ENCODE assay signal across 1 cellular context in genomic region chr3:187750041-187750512, GRCh38.
TF ChIP-seq lines count a peak whose summit lies in the region.

No MANE protein-coding gene starts in this region.

TF ChIP-seq in IMR-90, 13 proteins besides CTCF, POLR2A, EP300 and RAD21:
- TF ChIP-seq CHD1 (IDR thresholded peaks at IDR 0.05; ENCODE audit: low read depth, low read length) (no peak), MAFK (IDR thresholded peaks at IDR 0.05; ENCODE audit: low read depth, low read length) (no peak), RCOR1 (IDR thresholded peaks at IDR 0.05; ENCODE audit: insufficient replicate concordance, low read length) (no peak), MAZ (IDR thresholded peaks at IDR 0.05; ENCODE audit: borderline replicate concordance, low read depth, low read length) (no peak), BHLHE40 (IDR thresholded peaks at IDR 0.05; ENCODE audit: low read depth, low read length) (no peak), CEBPB (IDR thresholded peaks at IDR 0.05; ENCODE audit: low read depth, low read length) (no peak)
